ENCODE assay signal across 1 cellular context in the genomic region with DNA sequence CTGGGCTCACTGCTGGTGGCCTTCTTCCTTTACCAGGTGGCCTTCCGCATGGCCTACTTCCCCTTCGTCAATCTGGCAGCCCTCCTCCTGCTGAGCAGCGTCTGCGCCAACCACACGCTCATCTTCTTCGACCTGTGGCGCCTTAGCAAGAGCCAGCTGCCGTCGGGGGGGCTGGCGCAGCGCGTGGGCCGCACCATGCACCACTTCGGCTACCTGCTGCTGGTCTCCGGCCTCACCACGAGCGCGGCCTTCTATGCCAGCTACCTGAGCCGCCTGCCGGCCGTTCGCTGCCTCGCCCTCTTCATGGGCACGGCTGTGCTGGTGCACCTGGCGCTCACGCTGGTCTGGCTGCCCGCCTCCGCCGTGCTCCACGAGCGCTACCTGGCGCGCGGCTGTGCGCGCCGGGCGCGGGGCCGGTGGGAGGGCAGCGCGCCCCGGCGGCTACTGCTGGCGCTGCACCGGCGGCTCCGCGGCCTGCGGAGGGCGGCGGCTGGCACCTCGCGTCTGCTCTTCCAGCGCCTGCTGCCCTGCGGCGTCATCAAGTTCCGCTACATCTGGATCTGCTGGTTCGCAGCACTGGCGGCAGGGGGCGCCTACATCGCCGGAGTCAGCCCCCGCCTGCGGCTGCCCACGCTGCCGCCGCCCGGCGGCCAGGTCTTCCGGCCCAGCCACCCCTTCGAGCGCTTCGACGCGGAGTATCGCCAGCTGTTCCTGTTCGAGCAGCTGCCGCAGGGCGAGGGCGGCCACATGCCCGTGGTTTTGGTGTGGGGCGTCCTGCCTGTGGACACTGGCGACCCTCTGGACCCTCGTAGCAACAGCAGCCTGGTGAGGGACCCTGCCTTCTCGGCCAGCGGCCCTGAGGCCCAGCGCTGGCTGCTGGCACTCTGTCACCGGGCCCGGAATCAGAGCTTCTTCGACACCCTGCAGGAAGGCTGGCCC.
TF ChIP-seq lines count a peak whose summit lies in the region.

No MANE protein-coding gene starts in this region.

TF ChIP-seq in HepG2, 621 proteins besides CTCF, POLR2A, EP300 and RAD21 (continued from another document and continues in another):
- TF ChIP-seq ZNF670 (CRISPR knock-in tag; IDR thresholded peaks at IDR 0.05; ENCODE audit: borderline replicate concordance), result peak; percentile 77; the same call in 1 of the 2 replicates
- TF ChIP-seq ZNF83 (CRISPR knock-in tag; IDR thresholded peaks at IDR 0.05; ENCODE audit: borderline replicate concordance), result peak; percentile 84
- peak; percentile 94 for TF ChIP-seq ZNF782 (CRISPR knock-in tag; IDR thresholded peaks at IDR 0.05; ENCODE audit: borderline replicate concordance)
- TF ChIP-seq ARNTL (CRISPR knock-in tag; IDR thresholded peaks at IDR 0.05), result peak; percentile 60; the same call in 1 of the 2 replicates
- TF ChIP-seq ETV5 (CRISPR knock-in tag; IDR thresholded peaks at IDR 0.05; ENCODE audit: borderline replicate concordance), result peak; percentile 89
- TF ChIP-seq ZNF615 (CRISPR knock-in tag; IDR thresholded peaks at IDR 0.05; ENCODE audit: borderline replicate concordance), result no peak
- TF ChIP-seq, protein P1, sequence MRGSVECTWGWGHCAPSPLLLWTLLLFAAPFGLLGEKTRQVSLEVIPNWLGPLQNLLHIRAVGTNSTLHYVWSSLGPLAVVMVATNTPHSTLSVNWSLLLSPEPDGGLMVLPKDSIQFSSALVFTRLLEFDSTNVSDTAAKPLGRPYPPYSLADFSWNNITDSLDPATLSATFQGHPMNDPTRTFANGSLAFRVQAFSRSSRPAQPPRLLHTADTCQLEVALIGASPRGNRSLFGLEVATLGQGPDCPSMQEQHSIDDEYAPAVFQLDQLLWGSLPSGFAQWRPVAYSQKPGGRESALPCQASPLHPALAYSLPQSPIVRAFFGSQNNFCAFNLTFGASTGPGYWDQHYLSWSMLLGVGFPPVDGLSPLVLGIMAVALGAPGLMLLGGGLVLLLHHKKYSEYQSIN (CRISPR knock-in tag; IDR thresholded peaks at IDR 0.05; ENCODE audit: borderline replicate concordance), result no peak
- TF ChIP-seq ZBTB20 (CRISPR knock-in tag; IDR thresholded peaks at IDR 0.05; ENCODE audit: borderline replicate concordance, low read depth), result peak; percentile 35; the same call in 1 of the 2 replicates
- peak; percentile 94 for TF ChIP-seq REL (CRISPR knock-in tag; conservative IDR thresholded peaks at IDR 0.05)
- TF ChIP-seq, protein P2, sequence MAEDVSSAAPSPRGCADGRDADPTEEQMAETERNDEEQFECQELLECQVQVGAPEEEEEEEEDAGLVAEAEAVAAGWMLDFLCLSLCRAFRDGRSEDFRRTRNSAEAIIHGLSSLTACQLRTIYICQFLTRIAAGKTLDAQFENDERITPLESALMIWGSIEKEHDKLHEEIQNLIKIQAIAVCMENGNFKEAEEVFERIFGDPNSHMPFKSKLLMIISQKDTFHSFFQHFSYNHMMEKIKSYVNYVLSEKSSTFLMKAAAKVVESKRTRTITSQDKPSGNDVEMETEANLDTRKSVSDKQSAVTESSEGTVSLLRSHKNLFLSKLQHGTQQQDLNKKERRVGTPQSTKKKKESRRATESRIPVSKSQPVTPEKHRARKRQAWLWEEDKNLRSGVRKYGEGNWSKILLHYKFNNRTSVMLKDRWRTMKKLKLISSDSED (CRISPR knock-in tag; IDR thresholded peaks at IDR 0.05), result no peak
- peak; percentile 46; the same call in 1 of the 2 replicates for TF ChIP-seq BHLHE40 (IDR thresholded peaks at IDR 0.05; ENCODE audit: low read length)
- no peak for TF ChIP-seq MLLT10 (CRISPR knock-in tag; IDR thresholded peaks at IDR 0.05)
- peak; percentile 50; the same call in 1 of the 2 replicates for TF ChIP-seq ZNF296 (CRISPR knock-in tag; conservative IDR thresholded peaks at IDR 0.05)
- peak; percentile 99 for TF ChIP-seq NFKB2 (CRISPR knock-in tag; IDR thresholded peaks at IDR 0.05; ENCODE audit: borderline replicate concordance)
- TF ChIP-seq ZFP82 (CRISPR knock-in tag; IDR thresholded peaks at IDR 0.05; ENCODE audit: borderline replicate concordance), result no peak
- TF ChIP-seq FOXK2 (IDR thresholded peaks at IDR 0.05), result no peak
- TF ChIP-seq ZNF350 (CRISPR knock-in tag; IDR thresholded peaks at IDR 0.05; ENCODE audit: borderline replicate concordance, low read depth), result peak; percentile 74
- TF ChIP-seq, protein P3, sequence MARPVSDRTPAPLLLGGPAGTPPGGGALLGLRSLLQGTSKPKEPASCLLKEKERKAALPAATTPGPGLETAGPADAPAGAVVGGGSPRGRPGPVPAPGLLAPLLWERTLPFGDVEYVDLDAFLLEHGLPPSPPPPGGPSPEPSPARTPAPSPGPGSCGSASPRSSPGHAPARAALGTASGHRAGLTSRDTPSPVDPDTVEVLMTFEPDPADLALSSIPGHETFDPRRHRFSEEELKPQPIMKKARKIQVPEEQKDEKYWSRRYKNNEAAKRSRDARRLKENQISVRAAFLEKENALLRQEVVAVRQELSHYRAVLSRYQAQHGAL (CRISPR knock-in tag; IDR thresholded peaks at IDR 0.05; ENCODE audit: not compliant biosample characterization), result peak; percentile 96
- TF ChIP-seq WIZ (CRISPR knock-in tag; IDR thresholded peaks at IDR 0.05), result peak; percentile 66; the same call in 1 of the 2 replicates
- peak; percentile 85; the same call in 1 of the 2 replicates for TF ChIP-seq MED13 (CRISPR knock-in tag; IDR thresholded peaks at IDR 0.05)
- peak; percentile 92; the same call in 1 of the 2 replicates for TF ChIP-seq ZNF780A (CRISPR knock-in tag; IDR thresholded peaks at IDR 0.05)
- TF ChIP-seq, protein P4, sequence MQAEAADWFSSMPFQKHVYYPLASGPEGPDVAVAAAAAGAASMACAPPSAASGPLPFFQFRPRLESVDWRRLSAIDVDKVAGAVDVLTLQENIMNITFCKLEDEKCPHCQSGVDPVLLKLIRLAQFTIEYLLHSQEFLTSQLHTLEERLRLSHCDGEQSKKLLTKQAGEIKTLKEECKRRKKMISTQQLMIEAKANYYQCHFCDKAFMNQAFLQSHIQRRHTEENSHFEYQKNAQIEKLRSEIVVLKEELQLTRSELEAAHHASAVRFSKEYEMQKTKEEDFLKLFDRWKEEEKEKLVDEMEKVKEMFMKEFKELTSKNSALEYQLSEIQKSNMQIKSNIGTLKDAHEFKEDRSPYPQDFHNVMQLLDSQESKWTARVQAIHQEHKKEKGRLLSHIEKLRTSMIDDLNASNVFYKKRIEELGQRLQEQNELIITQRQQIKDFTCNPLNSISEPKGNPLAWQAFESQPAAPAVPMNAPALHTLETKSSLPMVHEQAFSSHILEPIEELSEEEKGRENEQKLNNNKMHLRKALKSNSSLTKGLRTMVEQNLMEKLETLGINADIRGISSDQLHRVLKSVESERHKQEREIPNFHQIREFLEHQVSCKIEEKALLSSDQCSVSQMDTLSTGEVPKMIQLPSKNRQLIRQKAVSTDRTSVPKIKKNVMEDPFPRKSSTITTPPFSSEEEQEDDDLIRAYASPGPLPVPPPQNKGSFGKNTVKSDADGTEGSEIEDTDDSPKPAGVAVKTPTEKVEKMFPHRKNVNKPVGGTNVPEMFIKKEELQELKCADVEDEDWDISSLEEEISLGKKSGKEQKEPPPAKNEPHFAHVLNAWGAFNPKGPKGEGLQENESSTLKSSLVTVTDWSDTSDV (CRISPR knock-in tag; IDR thresholded peaks at IDR 0.05), result 0 out of 2 replicates have a peak, but pooled peaks have one; percentile 66
- peak; percentile 92 for TF ChIP-seq HOXA5 (CRISPR knock-in tag; IDR thresholded peaks at IDR 0.05)
- TF ChIP-seq SIX1 (CRISPR knock-in tag; IDR thresholded peaks at IDR 0.05; ENCODE audit: borderline replicate concordance), result no peak
- peak; percentile 96 for TF ChIP-seq SRY (CRISPR knock-in tag; IDR thresholded peaks at IDR 0.05)
- peak; percentile 93 for TF ChIP-seq ZNF501 (CRISPR knock-in tag; IDR thresholded peaks at IDR 0.05)
- TF ChIP-seq, protein P5, sequence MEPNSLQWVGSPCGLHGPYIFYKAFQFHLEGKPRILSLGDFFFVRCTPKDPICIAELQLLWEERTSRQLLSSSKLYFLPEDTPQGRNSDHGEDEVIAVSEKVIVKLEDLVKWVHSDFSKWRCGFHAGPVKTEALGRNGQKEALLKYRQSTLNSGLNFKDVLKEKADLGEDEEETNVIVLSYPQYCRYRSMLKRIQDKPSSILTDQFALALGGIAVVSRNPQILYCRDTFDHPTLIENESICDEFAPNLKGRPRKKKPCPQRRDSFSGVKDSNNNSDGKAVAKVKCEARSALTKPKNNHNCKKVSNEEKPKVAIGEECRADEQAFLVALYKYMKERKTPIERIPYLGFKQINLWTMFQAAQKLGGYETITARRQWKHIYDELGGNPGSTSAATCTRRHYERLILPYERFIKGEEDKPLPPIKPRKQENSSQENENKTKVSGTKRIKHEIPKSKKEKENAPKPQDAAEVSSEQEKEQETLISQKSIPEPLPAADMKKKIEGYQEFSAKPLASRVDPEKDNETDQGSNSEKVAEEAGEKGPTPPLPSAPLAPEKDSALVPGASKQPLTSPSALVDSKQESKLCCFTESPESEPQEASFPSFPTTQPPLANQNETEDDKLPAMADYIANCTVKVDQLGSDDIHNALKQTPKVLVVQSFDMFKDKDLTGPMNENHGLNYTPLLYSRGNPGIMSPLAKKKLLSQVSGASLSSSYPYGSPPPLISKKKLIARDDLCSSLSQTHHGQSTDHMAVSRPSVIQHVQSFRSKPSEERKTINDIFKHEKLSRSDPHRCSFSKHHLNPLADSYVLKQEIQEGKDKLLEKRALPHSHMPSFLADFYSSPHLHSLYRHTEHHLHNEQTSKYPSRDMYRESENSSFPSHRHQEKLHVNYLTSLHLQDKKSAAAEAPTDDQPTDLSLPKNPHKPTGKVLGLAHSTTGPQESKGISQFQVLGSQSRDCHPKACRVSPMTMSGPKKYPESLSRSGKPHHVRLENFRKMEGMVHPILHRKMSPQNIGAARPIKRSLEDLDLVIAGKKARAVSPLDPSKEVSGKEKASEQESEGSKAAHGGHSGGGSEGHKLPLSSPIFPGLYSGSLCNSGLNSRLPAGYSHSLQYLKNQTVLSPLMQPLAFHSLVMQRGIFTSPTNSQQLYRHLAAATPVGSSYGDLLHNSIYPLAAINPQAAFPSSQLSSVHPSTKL (CRISPR knock-in tag; IDR thresholded peaks at IDR 0.05), result peak; percentile 71
- TF ChIP-seq RORA (CRISPR knock-in tag; IDR thresholded peaks at IDR 0.05), result no peak
- 0 out of 2 replicates have a peak, but pooled peaks have one; percentile 41 for TF ChIP-seq ZNF136 (CRISPR knock-in tag; IDR thresholded peaks at IDR 0.05; ENCODE audit: low read depth)
- TF ChIP-seq PRPF4 (IDR thresholded peaks at IDR 0.05; ENCODE audit: low read depth, low read length, poor library complexity, severe bottlenecking), result no peak
- TF ChIP-seq ZFP36 (IDR thresholded peaks at IDR 0.05; ENCODE audit: borderline replicate concordance, low read depth, low read length, partially characterized antibody), result no peak
- TF ChIP-seq KAT2B (IDR thresholded peaks at IDR 0.05; ENCODE audit: borderline replicate concordance, low read depth, low read length), result no peak
- TF ChIP-seq, protein P6, sequence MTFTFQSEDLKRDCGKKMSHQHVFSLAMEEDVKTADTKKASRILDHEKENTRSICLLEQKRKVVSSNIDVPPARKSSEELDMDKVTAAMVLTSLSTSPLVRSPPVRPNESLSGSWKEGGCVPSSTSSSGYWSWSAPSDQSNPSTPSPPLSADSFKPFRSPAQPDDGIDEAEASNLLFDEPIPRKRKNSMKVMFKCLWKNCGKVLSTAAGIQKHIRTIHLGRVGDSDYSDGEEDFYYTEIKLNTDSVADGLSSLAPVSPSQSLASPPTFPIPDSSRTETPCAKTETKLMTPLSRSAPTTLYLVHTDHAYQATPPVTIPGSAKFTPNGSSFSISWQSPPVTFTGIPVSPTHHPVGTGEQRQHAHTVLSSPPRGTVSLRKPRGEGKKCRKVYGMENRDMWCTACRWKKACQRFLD (CRISPR knock-in tag; IDR thresholded peaks at IDR 0.05; ENCODE audit: borderline replicate concordance), result peak; percentile 98
- TF ChIP-seq, protein P7, sequence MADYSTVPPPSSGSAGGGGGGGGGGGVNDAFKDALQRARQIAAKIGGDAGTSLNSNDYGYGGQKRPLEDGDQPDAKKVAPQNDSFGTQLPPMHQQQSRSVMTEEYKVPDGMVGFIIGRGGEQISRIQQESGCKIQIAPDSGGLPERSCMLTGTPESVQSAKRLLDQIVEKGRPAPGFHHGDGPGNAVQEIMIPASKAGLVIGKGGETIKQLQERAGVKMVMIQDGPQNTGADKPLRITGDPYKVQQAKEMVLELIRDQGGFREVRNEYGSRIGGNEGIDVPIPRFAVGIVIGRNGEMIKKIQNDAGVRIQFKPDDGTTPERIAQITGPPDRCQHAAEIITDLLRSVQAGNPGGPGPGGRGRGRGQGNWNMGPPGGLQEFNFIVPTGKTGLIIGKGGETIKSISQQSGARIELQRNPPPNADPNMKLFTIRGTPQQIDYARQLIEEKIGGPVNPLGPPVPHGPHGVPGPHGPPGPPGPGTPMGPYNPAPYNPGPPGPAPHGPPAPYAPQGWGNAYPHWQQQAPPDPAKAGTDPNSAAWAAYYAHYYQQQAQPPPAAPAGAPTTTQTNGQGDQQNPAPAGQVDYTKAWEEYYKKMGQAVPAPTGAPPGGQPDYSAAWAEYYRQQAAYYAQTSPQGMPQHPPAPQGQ (CRISPR knock-in tag; IDR thresholded peaks at IDR 0.05; ENCODE audit: borderline replicate concordance), result no peak
- TF ChIP-seq, protein P8, sequence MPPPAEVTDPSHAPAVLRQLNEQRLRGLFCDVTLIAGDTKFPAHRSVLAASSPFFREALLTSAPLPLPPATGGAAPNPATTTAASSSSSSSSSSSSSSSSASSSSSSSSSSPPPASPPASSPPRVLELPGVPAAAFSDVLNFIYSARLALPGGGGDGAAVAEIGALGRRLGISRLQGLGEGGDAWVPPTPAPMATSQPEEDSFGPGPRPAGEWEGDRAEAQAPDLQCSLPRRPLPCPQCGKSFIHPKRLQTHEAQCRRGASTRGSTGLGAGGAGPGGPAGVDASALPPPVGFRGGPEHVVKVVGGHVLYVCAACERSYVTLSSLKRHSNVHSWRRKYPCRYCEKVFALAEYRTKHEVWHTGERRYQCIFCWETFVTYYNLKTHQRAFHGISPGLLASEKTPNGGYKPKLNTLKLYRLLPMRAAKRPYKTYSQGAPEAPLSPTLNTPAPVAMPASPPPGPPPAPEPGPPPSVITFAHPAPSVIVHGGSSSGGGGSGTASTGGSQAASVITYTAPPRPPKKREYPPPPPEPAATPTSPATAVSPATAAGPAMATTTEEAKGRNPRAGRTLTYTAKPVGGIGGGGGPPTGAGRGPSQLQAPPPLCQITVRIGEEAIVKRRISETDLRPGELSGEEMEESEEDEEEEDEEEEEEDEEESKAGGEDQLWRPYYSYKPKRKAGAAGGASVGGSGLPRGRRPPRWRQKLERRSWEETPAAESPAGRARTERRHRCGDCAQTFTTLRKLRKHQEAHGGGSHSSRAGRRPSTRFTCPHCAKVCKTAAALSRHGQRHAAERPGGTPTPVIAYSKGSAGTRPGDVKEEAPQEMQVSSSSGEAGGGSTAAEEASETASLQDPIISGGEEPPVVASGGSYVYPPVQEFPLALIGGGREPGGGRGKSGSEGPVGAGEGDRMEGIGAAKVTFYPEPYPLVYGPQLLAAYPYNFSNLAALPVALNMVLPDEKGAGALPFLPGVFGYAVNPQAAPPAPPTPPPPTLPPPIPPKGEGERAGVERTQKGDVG (CRISPR knock-in tag; IDR thresholded peaks at IDR 0.05; ENCODE audit: borderline replicate concordance), result peak; percentile 65; the same call in 1 of the 2 replicates
- peak; percentile 92 for TF ChIP-seq ZNF777 (CRISPR knock-in tag; IDR thresholded peaks at IDR 0.05)
- TF ChIP-seq NFATC3 (CRISPR knock-in tag; IDR thresholded peaks at IDR 0.05), result peak; percentile 89; the same call in 1 of the 2 replicates
